Comparison of ENCODE assay signal across 21 cellular contexts in genomic region chr15:37360724-37361123, GRCh38.
A peak's percentile ranks its signal among the peaks of the same experiment; 100 is the strongest.
DNase-seq lines count a peak whose midpoint lies in the region; ATAC-seq, FAIRE-seq and TF ChIP-seq lines count a peak whose summit lies in the region.
"Had no signal": no experiment of that assay in that cellular context is flagged by ENCODE, and none has a peak within 500 bp of the region (broad histone marks: within the 10 kb centered on the region; RNA-seq: fewer than 3 reads in every experiment).

No MANE protein-coding gene starts in this region.

- TF ChIP-seq CTCF in HepG2 (CRISPR knock-in tag; IDR thresholded peaks at IDR 0.05) (no peak), right lobe of liver (IDR thresholded peaks at IDR 0.05) (no peak), neural cell (IDR thresholded peaks at IDR 0.05; ENCODE audit: poor library complexity, severe bottlenecking) (no peak)

- no peak for TF ChIP-seq RAD21 in HepG2 (CRISPR knock-in tag; IDR thresholded peaks at IDR 0.05)
- no peak for TF ChIP-seq RAD21 in neural cell (conservative IDR thresholded peaks at IDR 0.05)

- intact Hi-C loops in HepG2 (cut with micrococcal nuclease; ENCODE audit: unreplicated experiment) = no loop called here
- intact Hi-C loops in right lobe of liver (cut with DNase I) = no loop called here

- DNase-seq in HepG2 (ENCODE audit: low spot score) = no peak
- no peak for DNase-seq in right lobe of liver
- DNase-seq in caudate nucleus (lab: John Stamatoyannopoulos, UW) = no peak
- DNase-seq: AML-193; Caco-2; Calu3; CD4-positive, alpha-beta T cell; CD8-positive, alpha-beta T cell; DMS79 treated with DMSO at 0.1 percent for 48 hours; GF-D8 had no signal

- H2AFZ ChIP-seq in HepG2 (ENCODE audit: low read length) (no peak overlapping the region), neural cell (ENCODE audit: low read depth, low read length) (no peak overlapping the region)

- H3K27ac ChIP-seq in HepG2 (ENCODE audit: extremely low read length, insufficient read depth, low read length) = no peak overlapping the region
- H3K27ac ChIP-seq in right lobe of liver = no peak overlapping the region
- peak overlapping the region; percentile 71 for H3K27ac ChIP-seq in caudate nucleus (ENCODE audit: low read depth, low read length)
- peak overlapping the region; percentile 97 for H3K27ac ChIP-seq in neural cell (ENCODE audit: low read length)
- H3K27ac ChIP-seq: 22Rv1; A549; BLaER1 treated with 17β-estradiol and CSF1 and Interleukin-3, amounts not matched to agents 10 nM and 100 nM; C4-2B had no signal

- FAIRE-seq in HepG2 (lab: Jason Lieb, UNC) = no peak
- FAIRE-seq: A549, D721Med, G401.6, GM12892, GM18507 had no signal

- in situ Hi-C loops in HepG2 (cut with HindIII; ENCODE audit: extremely low pct_ligation_motif_present, low pct_unique_long_range_greater_than_20kb) = no loop called here

- H3K27me3 ChIP-seq in HepG2 (ENCODE audit: control insufficient read depth in 1 of 2, insufficient read depth in 2 of 2, low read length in 2 of 2) (no peaks in the 10 kb centered on the region; a peak in 1 of 5 replicates), right lobe of liver (no peaks in the 10 kb centered on the region), neural cell (ENCODE audit: insufficient read depth, low read depth, low read length) (no peaks in the 10 kb centered on the region)
- H3K27me3 ChIP-seq: BLaER1 treated with 17β-estradiol and CSF1 and Interleukin-3, amounts not matched to agents 10 nM and 100 nM had no signal

- H3K9me3 ChIP-seq in HepG2 (ENCODE audit: low read length) = no peaks in the 10 kb centered on the region
- H3K9me3 ChIP-seq in right lobe of liver = no peaks in the 10 kb centered on the region
- no peaks in the 10 kb centered on the region for H3K9me3 ChIP-seq in neural cell (ENCODE audit: low read length)
- H3K9me3 ChIP-seq: A549; BLaER1 treated with 17β-estradiol and CSF1 and Interleukin-3, amounts not matched to agents 10 nM and 100 nM; Caco-2 had no signal

- H3K9ac ChIP-seq in HepG2 (ENCODE audit: insufficient read depth, low read depth, low read length) (no peak overlapping the region), neural cell (ENCODE audit: low read length) (peak overlapping the region; percentile 58)
- H3K9ac ChIP-seq: BLaER1 treated with 17β-estradiol and CSF1 and Interleukin-3, amounts not matched to agents 10 nM and 100 nM had no signal

- H3F3A ChIP-seq in neural cell (ENCODE audit: insufficient read depth, low read length, poor library complexity, severe bottlenecking) = peaks cover 11% of the 10 kb centered on the region

- H3K36me3 ChIP-seq in HepG2 (replicated peaks in 1 of 2; ENCODE audit: control insufficient read depth in 1 of 2, insufficient read depth in 2 of 2, low read length in 2 of 2) = no peaks in the 10 kb centered on the region
- no peaks in the 10 kb centered on the region for H3K36me3 ChIP-seq in right lobe of liver
- H3K36me3 ChIP-seq in neural cell (ENCODE audit: insufficient read depth, low read length) = no peaks in the 10 kb centered on the region
- H3K36me3 ChIP-seq: BLaER1 treated with 17β-estradiol and CSF1 and Interleukin-3, amounts not matched to agents 10 nM and 100 nM had no signal

- H3K4me2 ChIP-seq in HepG2 (ENCODE audit: low read depth, low read length) = no peak overlapping the region
- peak overlapping the region; percentile 62 for H3K4me2 ChIP-seq in neural cell (ENCODE audit: low read length)
- H3K4me2 ChIP-seq: A549; BLaER1 treated with 17β-estradiol and CSF1 and Interleukin-3, amounts not matched to agents 10 nM and 100 nM had no signal

- no peak for TF ChIP-seq EP300 in HepG2 (IDR thresholded peaks at IDR 0.05; ENCODE audit: low read depth in 2 of 2, low read length in 2 of 2)
- TF ChIP-seq EP300 in HepG2 (CRISPR knock-in tag; IDR thresholded peaks at IDR 0.05; ENCODE audit: borderline replicate concordance) = no peak
- TF ChIP-seq EP300 in neural cell (conservative IDR thresholded peaks at IDR 0.05; ENCODE audit: poor library complexity, severe bottlenecking) = no peak

- POLR2A ChIA-PET in HepG2 (lab: Yijun Ruan, JAX) = no interaction called here

- CTCF ChIA-PET in HepG2 (lab: Yijun Ruan, JAX; ENCODE audit: low intra/inter-chr PET ratio, low total read pairs) = no interaction called here

- TF ChIP-seq POLR2A in HepG2 (IDR thresholded peaks at IDR 0.05; ENCODE audit: insufficient read depth in 1 of 2, low read depth in 2 of 2, low read length in 2 of 2) (no peak), right lobe of liver (IDR thresholded peaks at IDR 0.05) (no peak)

- H3K4me3 ChIP-seq in HepG2 (replicated peaks in 1 of 3; ENCODE audit: insufficient read depth in 1 of 3, low read depth in 2 of 3, low read length in 3 of 3) (no peak overlapping the region), right lobe of liver (no peak overlapping the region), neural cell (ENCODE audit: low read length) (peak overlapping the region; percentile 44)
- H3K4me3 ChIP-seq: A549; BLaER1 treated with 17β-estradiol and CSF1 and Interleukin-3, amounts not matched to agents 10 nM and 100 nM had no signal

- H3K4me1 ChIP-seq in HepG2 (ENCODE audit: insufficient read depth, low read length) (no peaks in the 10 kb centered on the region), right lobe of liver (no peaks in the 10 kb centered on the region)
- H3K4me1 ChIP-seq: A549; BLaER1 treated with 17β-estradiol and CSF1 and Interleukin-3, amounts not matched to agents 10 nM and 100 nM; Caco-2 had no signal

- H4K20me1 ChIP-seq in HepG2 (ENCODE audit: insufficient read depth, low read length) (no peaks in the 10 kb centered on the region), neural cell (ENCODE audit: insufficient read depth) (no peaks in the 10 kb centered on the region)
- H4K20me1 ChIP-seq: BLaER1 treated with 17β-estradiol and CSF1 and Interleukin-3, amounts not matched to agents 10 nM and 100 nM had no signal

- WGBS in HepG2 (ENCODE audit: low lambda C conversion rate) = 0% methylated on average over 1 of the region's 1 CpG
- WGBS in right lobe of liver (ENCODE audit: insufficient coverage, low coverage, low lambda C conversion rate, missing lambda C conversion rate) = 69% methylated on average over 1 of the region's 1 CpG

- no peaks in the 10 kb centered on the region for H3K79me2 ChIP-seq in HepG2 (ENCODE audit: insufficient read depth, low read length)
- H3K79me2 ChIP-seq in neural cell (replicated peaks; ENCODE audit: insufficient read depth, low read length) = peaks cover 31% of the 10 kb centered on the region

- H3K9me2 ChIP-seq in neural cell (ENCODE audit: insufficient read depth, low read length) = no peaks in the 10 kb centered on the region

- BruUV-seq in HepG2 (replicated peaks; lab: Mats Ljungman, UMichigan) = no TSS peak

- ATAC-seq in HepG2 = no peak
- no peak for ATAC-seq in right lobe of liver
- ATAC-seq in HG02610 (IDR thresholded peaks at IDR 0.05; ENCODE audit: unreplicated experiment) = no peak
- ATAC-seq in HG03175 (IDR thresholded peaks at IDR 0.05; ENCODE audit: unreplicated experiment) = no peak
- ATAC-seq: A549; CD8-positive, alpha-beta T cell had no signal

TF ChIP-seq in HepG2, 621 proteins besides CTCF, POLR2A, EP300 and RAD21:
- peak; percentile 62; the same call in 1 of the 2 replicates for TF ChIP-seq RAD51 (IDR thresholded peaks at IDR 0.05; ENCODE audit: borderline replicate concordance)
- TF ChIP-seq HNRNPLL (IDR thresholded peaks at IDR 0.05; ENCODE audit: low read depth, low read length, poor library complexity, severe bottlenecking) = no peak

TF ChIP-seq in neural cell, 6 proteins besides CTCF, POLR2A, EP300 and RAD21:
- no peak for TF ChIP-seq SMC3 (conservative IDR thresholded peaks at IDR 0.05; ENCODE audit: poor library complexity)
- no peak for TF ChIP-seq POLR2AphosphoS5 (IDR thresholded peaks at IDR 0.05)
- no peak for TF ChIP-seq EZH2 (IDR thresholded peaks at IDR 0.05; ENCODE audit: borderline replicate concordance, insufficient read depth, low read length, poor library complexity, severe bottlenecking)
- no peak for TF ChIP-seq REST (IDR thresholded peaks at IDR 0.05; ENCODE audit: borderline replicate concordance)

Comparison
In these comparisons a context has a peak if more than half of its experiments do, and no peak if none do; other contexts are left out.
1. H3K27ac ChIP-seq: peak in caudate nucleus (single experiment) and neural cell (single experiment); none in HepG2 (single experiment) and right lobe of liver (0 of 3).